8 cellular contexts compared by ENCODE assay signal in the genomic region with DNA sequence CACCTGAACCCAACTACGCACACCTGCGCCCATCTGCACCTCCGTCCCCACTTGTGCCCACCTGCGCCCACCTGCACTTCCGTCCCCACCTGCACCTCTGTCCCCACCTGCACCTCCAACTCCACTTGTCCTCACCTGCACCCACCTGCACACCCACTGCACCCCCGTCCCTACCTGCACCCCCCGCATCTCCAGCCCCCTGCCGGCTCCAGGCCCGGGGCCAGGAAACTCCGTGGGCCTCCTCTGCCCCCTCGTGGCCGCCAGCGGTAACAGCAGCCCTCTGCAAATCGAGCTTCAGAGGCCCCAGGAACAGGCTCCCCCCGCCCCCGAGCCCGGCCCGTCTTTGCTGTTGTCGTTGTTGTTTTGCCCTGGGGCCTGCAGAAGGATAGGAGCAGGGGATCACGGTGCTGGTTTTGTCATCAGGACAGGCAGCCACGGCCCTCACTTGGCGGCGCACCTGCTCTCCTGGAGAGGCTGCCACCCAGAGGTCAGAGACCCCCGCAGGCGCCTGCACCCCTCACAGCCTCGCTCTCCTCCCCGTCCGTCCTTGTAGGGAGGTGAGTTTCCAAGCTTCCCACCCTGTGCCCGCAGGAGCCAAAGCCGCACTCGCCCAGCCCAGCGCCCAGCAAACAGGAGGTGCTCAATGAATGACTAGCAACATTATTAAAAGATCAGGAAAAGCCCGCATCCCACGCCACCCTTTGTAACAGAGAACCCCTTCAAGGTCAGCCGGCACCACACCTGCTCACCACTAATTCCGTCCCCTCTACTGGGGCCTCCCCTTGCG.
A peak's percentile ranks its signal among the peaks of the same experiment; 100 is the strongest.
DNase-seq lines count a peak whose midpoint lies in the region; ATAC-seq and TF ChIP-seq lines count a peak whose summit lies in the region.

No MANE protein-coding gene starts in this region.

- ATAC-seq in Panc1, result peak; percentile 73
- peak; percentile 45 for ATAC-seq in foreskin keratinocyte
- ATAC-seq in omental fat pad (ENCODE audit: low FRiP score), result no peak
- ATAC-seq in HG03175 (IDR thresholded peaks at IDR 0.05; ENCODE audit: unreplicated experiment), result no peak

- no TSS peak for BruUV-seq in Panc1 (replicated peaks; lab: Mats Ljungman, UMichigan)

- DNase-seq in NCI-H146 (lab: John Stamatoyannopoulos, UW) (peak; percentile 8), NCI-H146 treated with DMSO at 0.1 percent for 48 hours (lab: John Stamatoyannopoulos, UW; ENCODE audit: unreplicated experiment) (no peak), Panc1 (ENCODE audit: low read depth, low spot score) (no peak), foreskin keratinocyte (no peak), omental fat pad (ENCODE audit: low spot score) (no peak), tibial artery (no peak)
- DNase-seq in activated effector memory CD4-positive, alpha-beta T cell treated with anti-CD3 and anti-CD28 coated beads, Interleukin-2, amount 50 U/mL, for 16 hours, result peak; percentile 90

- no peak overlapping the region for H3K27ac ChIP-seq in Panc1 (ENCODE audit: low read length)
- H3K27ac ChIP-seq in foreskin keratinocyte, result no peak overlapping the region
- no peak overlapping the region for H3K27ac ChIP-seq in tibial artery

- H3K4me1 ChIP-seq in Panc1 (ENCODE audit: control insufficient read depth, insufficient read depth, low read length) (peaks cover 8% of the 10 kb centered on the region), foreskin keratinocyte (no peaks in the 10 kb centered on the region), tibial artery (peaks cover 0 to 38% (median 21%) of the 10 kb centered on the region in 4 donors)

- CTCF ChIA-PET in Panc1 (lab: Charles Lee), result interaction anchor here (0.6 to 1.6 kb wide), 11 partner anchors 12 to 1216 kb away, joined by 3 to 10 read pairs (median 5); no protein-coding TSS in a partner anchor

- H3K27me3 ChIP-seq in Panc1 (ENCODE audit: control insufficient read depth, insufficient read depth, low read length), result no peaks in the 10 kb centered on the region
- H3K27me3 ChIP-seq in foreskin keratinocyte, result peaks cover 4% of the 10 kb centered on the region
- H3K27me3 ChIP-seq in tibial artery, result peaks cover 0 to 43% of the 10 kb centered on the region in 2 donors

- H3K36me3 ChIP-seq in Panc1 (ENCODE audit: control insufficient read depth, insufficient read depth, low read length) (no peaks in the 10 kb centered on the region), tibial artery (no peaks in the 10 kb centered on the region)

- POLR2A ChIA-PET in Panc1 (lab: Charles Lee), result interaction anchor here (1.0 kb wide), 1 partner anchor 161 kb away, joined by 3 read pairs; the partner anchor contains the start of gene GADD45B

- peak; percentile 92 for TF ChIP-seq CTCF in Panc1 (IDR thresholded peaks at IDR 0.05)
- peak; percentile 90 for TF ChIP-seq CTCF in foreskin keratinocyte (conservative IDR thresholded peaks at IDR 0.05)
- TF ChIP-seq CTCF in omental fat pad (IDR thresholded peaks at IDR 0.05), result peak in 2 of 3 donors; percentile 68 to 74
- TF ChIP-seq CTCF in tibial artery (IDR thresholded peaks at IDR 0.05), result peak; percentile 81 to 90

- intact Hi-C loops in Panc1 (cut with micrococcal nuclease; ENCODE audit: unreplicated experiment), result no loop called here
- intact Hi-C loops in tibial artery (cut with DNase I; ENCODE audit: low total_unique reads), result no loop called here

- H3K9me3 ChIP-seq in Panc1 (ENCODE audit: control insufficient read depth, insufficient read depth, low read depth, low read length), result no peaks in the 10 kb centered on the region
- H3K9me3 ChIP-seq in tibial artery, result no peaks in the 10 kb centered on the region

- peak overlapping the region in 1 of 2 experiments; percentile 16; a peak in 1 of 4 replicates for H3K4me3 ChIP-seq in Panc1 (ENCODE audit: low read depth in 2 of 2, low read length in 2 of 2)
- no peak overlapping the region for H3K4me3 ChIP-seq in tibial artery

- in situ Hi-C loops in Panc1 (cut with HindIII; ENCODE audit: low pct_unique_long_range_greater_than_20kb, low sequenced_read_pairs), result no loop called here

Comparison
In these comparisons a context has a peak if more than half of its experiments do, and no peak if none do; other contexts are left out.
1. DNase-seq: peak in NCI-H146 (single experiment) and activated effector memory CD4-positive, alpha-beta T cell treated with anti-CD3 and anti-CD28 coated beads, Interleukin-2, amount 50 U/mL, for 16 hours (single experiment); none in NCI-H146 treated with DMSO at 0.1 percent for 48 hours (single experiment), Panc1 (single experiment), foreskin keratinocyte (0 of 2), omental fat pad (single experiment) and tibial artery (0 of 2).
2. ATAC-seq: peak in Panc1 (single experiment) and foreskin keratinocyte (single experiment); none in omental fat pad (single experiment) and HG03175 (single experiment).
3. Peak in every context shown above with its lines, with median percentiles within 50 percentile points of each other: CTCF ChIP-seq.